8 cellular contexts compared by ENCODE assay signal in the genomic region with DNA sequence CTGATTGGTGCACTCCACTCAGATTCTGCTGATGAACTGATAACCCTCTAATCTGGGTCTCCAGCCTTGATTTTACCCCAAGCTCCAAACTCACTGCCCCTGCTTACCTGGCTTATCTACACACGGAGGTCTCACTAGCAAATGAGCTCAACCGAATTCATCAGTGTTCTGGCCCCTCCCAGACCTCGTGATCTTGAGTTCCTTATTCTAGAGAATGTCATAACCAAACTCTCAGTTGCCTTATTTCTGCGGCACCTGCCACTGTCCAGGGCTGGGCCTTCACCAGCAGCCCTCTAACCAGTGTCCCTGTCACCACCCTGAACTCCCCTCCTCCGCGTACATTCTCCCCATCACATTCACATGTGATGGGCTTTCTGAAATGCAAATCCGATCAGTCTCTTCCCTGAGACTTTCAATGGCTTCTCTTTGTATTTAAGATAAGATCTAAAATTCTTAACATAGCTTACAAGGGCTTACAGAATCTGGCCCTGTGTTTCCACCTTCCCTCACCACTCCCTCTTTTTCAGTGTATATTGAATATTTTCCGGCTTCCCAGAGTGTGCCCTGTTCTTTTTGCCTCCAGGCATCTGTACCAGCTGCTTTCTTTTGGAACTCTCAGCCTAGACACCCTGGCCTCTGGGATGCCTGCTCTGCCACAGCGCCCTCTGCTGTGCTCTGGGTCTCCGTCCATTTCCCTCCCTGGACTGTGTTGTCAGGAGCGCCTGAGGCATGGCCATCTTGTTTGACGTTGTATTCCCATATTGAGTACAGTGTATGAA. TPM values are rescaled to one million over a fixed set of nuclear protein-coding genes. Genes with fewer than 3 reads are reported as not detected.
DNase-seq lines count a peak whose midpoint lies in the region; ATAC-seq and TF ChIP-seq lines count a peak whose summit lies in the region.

No MANE protein-coding gene starts in this region.

- no peaks in the 10 kb centered on the region for H3K36me3 Mint-ChIP-seq in GM23338 (ENCODE audit: low read depth)

- no peaks in the 10 kb centered on the region for H3K79me2 ChIP-seq in GM23338 (replicated peaks; ENCODE audit: insufficient read depth)
- no peaks in the 10 kb centered on the region for H3K79me2 ChIP-seq in Karpas-422 (ENCODE audit: low read length)

- no peaks in the 10 kb centered on the region for H3K9me3 Mint-ChIP-seq in GM23338

- DNase-seq in GM13977 (ENCODE audit: low spot score) (no peak), GM23338 (ENCODE audit: low spot score) (peak; percentile 87), Karpas-422 (peak; percentile 84), myocyte (ENCODE audit: low read depth) (peak; percentile 14), thoracic aorta (ENCODE audit: low spot score) (no peak), NCI-H1436 (lab: John Stamatoyannopoulos, UW) (no peak)
- DNase-seq in activated CD4-positive, alpha-beta T cell treated with anti-CD3 and anti-CD28 coated beads for 48 hours: peak; percentile 61
- DNase-seq in effector memory CD4-positive, alpha-beta T cell: peak; percentile 37 to 43 (median 39)

- ATAC-seq in GM23338: peak; percentile 95
- ATAC-seq in thoracic aorta (ENCODE audit: insufficient number of reproducible peaks, low FRiP score, low read depth): no peak

- no peaks in the 10 kb centered on the region for H3F3A ChIP-seq in GM23338 (replicated peaks; ENCODE audit: low read depth)

- H3K27me3 ChIP-seq in GM23338 (ENCODE audit: insufficient read depth) (no peaks in the 10 kb centered on the region), Karpas-422 (ENCODE audit: low read length) (no peaks in the 10 kb centered on the region), thoracic aorta (replicated peaks; ENCODE audit: insufficient read depth) (no peaks in the 10 kb centered on the region)
- no peaks in the 10 kb centered on the region for H3K27me3 ChIP-seq in effector memory CD4-positive, alpha-beta T cell (replicated peaks; ENCODE audit: control insufficient read depth, insufficient read depth, low read length, poor library complexity, severe bottlenecking)

- no peak overlapping the region for H2AFZ ChIP-seq in GM23338
- no peak overlapping the region for H2AFZ ChIP-seq in Karpas-422 (ENCODE audit: low read length)

- peaks cover 56% of the 10 kb centered on the region for H3K4me1 ChIP-seq in GM23338 (ENCODE audit: insufficient read depth)
- H3K4me1 ChIP-seq in Karpas-422 (ENCODE audit: low read length): peaks cover 21% of the 10 kb centered on the region
- peaks cover 8% of the 10 kb centered on the region for H3K4me1 ChIP-seq in effector memory CD4-positive, alpha-beta T cell (ENCODE audit: control insufficient read depth, insufficient read depth, low read length, poor library complexity, severe bottlenecking)
- H3K4me1 ChIP-seq in thoracic aorta (ENCODE audit: control insufficient read depth in 1 of 2, low read depth in 2 of 2): peaks cover 0 to 38% of the 10 kb centered on the region in 2 donors

- H3K36me3 ChIP-seq in GM23338 (ENCODE audit: insufficient read depth): no peaks in the 10 kb centered on the region
- H3K36me3 ChIP-seq in Karpas-422 (ENCODE audit: insufficient read depth, low read length): no peaks in the 10 kb centered on the region
- H3K36me3 ChIP-seq in effector memory CD4-positive, alpha-beta T cell (ENCODE audit: control insufficient read depth, insufficient read depth, low read length): no peaks in the 10 kb centered on the region
- peaks cover 2% of the 10 kb centered on the region for H3K36me3 ChIP-seq in thoracic aorta

- H3K4me2 ChIP-seq in GM23338 (peak overlapping the region; percentile 34; the same call in 1 of the 2 replicates), Karpas-422 (ENCODE audit: low read depth, low read length, poor library complexity, severe bottlenecking) (peak overlapping the region; percentile 33)

- H3K9me3 ChIP-seq in Karpas-422 (ENCODE audit: low read length) (no peaks in the 10 kb centered on the region), thoracic aorta (no peaks in the 10 kb centered on the region)
- H3K9me3 ChIP-seq in effector memory CD4-positive, alpha-beta T cell (ENCODE audit: control insufficient read depth, low read length): no peaks in the 10 kb centered on the region

- in situ Hi-C loops in GM13977 (cut with MboI; ENCODE audit: low pct_unique_long_range_greater_than_20kb, low sequenced_read_pairs, unreplicated experiment): no loop called here

- H3K4me3 Mint-ChIP-seq in GM23338: no peak overlapping the region

- H3K4me1 Mint-ChIP-seq in GM23338: peaks cover 61% of the 10 kb centered on the region

- no peaks in the 10 kb centered on the region for H4K20me1 ChIP-seq in GM23338 (replicated peaks; ENCODE audit: insufficient read depth)
- no peaks in the 10 kb centered on the region for H4K20me1 ChIP-seq in Karpas-422 (ENCODE audit: insufficient read depth, low read depth, low read length)

- TF ChIP-seq CTCF in GM13977 (IDR thresholded peaks at IDR 0.05; ENCODE audit: extremely low read depth, insufficient read depth, missing control alignments) (peak; percentile 81), GM23338 (conservative IDR thresholded peaks at IDR 0.05; ENCODE audit: low read depth in 2 of 2) (peak; percentile 94 to 95), thoracic aorta (IDR thresholded peaks at IDR 0.05) (peak; percentile 22)

- no peaks in the 10 kb centered on the region for H3K27me3 Mint-ChIP-seq in GM23338 (ENCODE audit: insufficient read depth, low read depth, poor library complexity)

- H3K9me2 ChIP-seq in GM23338 (ENCODE audit: insufficient read depth) (no peaks in the 10 kb centered on the region), Karpas-422 (replicated peaks; ENCODE audit: insufficient read depth, low read length) (no peaks in the 10 kb centered on the region)

- H3K4me3 ChIP-seq in GM23338: no peak overlapping the region
- no peak overlapping the region for H3K4me3 ChIP-seq in Karpas-422 (ENCODE audit: low read length)
- no peak overlapping the region for H3K4me3 ChIP-seq in effector memory CD4-positive, alpha-beta T cell (ENCODE audit: insufficient read depth, low read depth, low read length, poor library complexity, severe bottlenecking)
- H3K4me3 ChIP-seq in thoracic aorta: no peak overlapping the region

- H3K27ac Mint-ChIP-seq in GM23338: peak overlapping the region; percentile 63

- H3K9ac ChIP-seq in Karpas-422 (ENCODE audit: low read length): no peak overlapping the region

- peak overlapping the region; percentile 1; the same call in 1 of the 2 replicates for H3K27ac ChIP-seq in GM23338 (ENCODE audit: low read depth)
- no peak overlapping the region for H3K27ac ChIP-seq in Karpas-422 (ENCODE audit: low read length)
- H3K27ac ChIP-seq in effector memory CD4-positive, alpha-beta T cell (ENCODE audit: insufficient read depth, low read length, poor library complexity, severe bottlenecking): no peak overlapping the region
- no peak overlapping the region for H3K27ac ChIP-seq in thoracic aorta

TF ChIP-seq in GM23338, 12 proteins besides CTCF, POLR2A, EP300 and RAD21:
- TF ChIP-seq CREB1 (CRISPR knock-in tag; IDR thresholded peaks at IDR 0.05; ENCODE audit: low read depth) (no peak), NANOG (IDR thresholded peaks at IDR 0.05; ENCODE audit: borderline replicate concordance) (0 out of 2 replicates have a peak, but pooled peaks have one; percentile 32)

RNA-seq across cellular contexts. Expression of a gene that starts 31.1 kb away (rescaled TPM):
- 35.9 and 40.2 TPM in 2 replicates for total RNA-seq in GM23338 (2014; rRNA removed; shearing (Covaris generic))
- polyA plus RNA-seq in GM23338 (2016; fragmentation: Nextera tagmentation; extraction: Ambion mirVana): 8.3 and 10.4 TPM in 2 replicates
- total RNA-seq in Karpas-422 (2014; rRNA removed; shearing (Covaris generic); ENCODE audit: low replicate concordance): 15.7 and 19.6 TPM in 2 replicates
- 35.2 and 43.7 TPM in 2 replicates for total RNA-seq in myocyte
- 15.3 TPM for polyA plus RNA-seq in myocyte (2012)
- total RNA-seq in thoracic aorta: 10 to 100 TPM; 51.0 to 77.7 TPM

Comparison
In these comparisons a context has a peak if more than half of its experiments do, and no peak if none do; other contexts are left out.
1. DNase-seq: peak in GM23338 (single experiment), Karpas-422 (single experiment), activated CD4-positive, alpha-beta T cell treated with anti-CD3 and anti-CD28 coated beads for 48 hours (single experiment), effector memory CD4-positive, alpha-beta T cell (3 of 3) and myocyte (single experiment); none in GM13977 (single experiment), thoracic aorta (single experiment) and NCI-H1436 (single experiment).
2. CTCF ChIP-seq: peak in every context shown above with its lines; median percentile 94 in GM23338; 81 in GM13977; 22 in thoracic aorta.